ENCODE assay signal across 1 cellular context in genomic region chr6:28218312-28219248, GRCh38.
A peak's percentile ranks its signal among the peaks of the same experiment; 100 is the strongest.
TF ChIP-seq lines count a peak whose summit lies in the region.

No MANE protein-coding gene starts in this region.

TF ChIP-seq in GM12878, 131 proteins besides CTCF, POLR2A, EP300 and RAD21:
- TF ChIP-seq TCF7 (IDR thresholded peaks at IDR 0.05; ENCODE audit: borderline replicate concordance) = peak; percentile 17; the same call in 1 of the 2 replicates
- TF ChIP-seq SUPT20H (IDR thresholded peaks at IDR 0.05; ENCODE audit: borderline replicate concordance, control insufficient read depth, low read depth, low read length) = no peak
- TF ChIP-seq CBX5 (IDR thresholded peaks at IDR 0.05; ENCODE audit: low read depth) = no peak
- TF ChIP-seq CREB1 (IDR thresholded peaks at IDR 0.05; ENCODE audit: low read depth) = 0 out of 2 replicates have a peak, but pooled peaks have one; percentile 6
- TF ChIP-seq CBX3 (IDR thresholded peaks at IDR 0.05; ENCODE audit: borderline replicate concordance, low read depth) = no peak
- TF ChIP-seq DPF2 (IDR thresholded peaks at IDR 0.05) = no peak
- TF ChIP-seq NR2F1 (conservative IDR thresholded peaks at IDR 0.05) = peak; percentile 28; the same call in 1 of the 2 replicates
- TF ChIP-seq E2F8 (IDR thresholded peaks at IDR 0.05; ENCODE audit: low read depth, partially characterized antibody) = peak; percentile 27
- TF ChIP-seq GABPA (IDR thresholded peaks at IDR 0.05; ENCODE audit: low read depth) = peak; percentile 85
- TF ChIP-seq RUNX3 (IDR thresholded peaks at IDR 0.05; ENCODE audit: low read length) = 0 out of 2 replicates have a peak, but pooled peaks have one; percentile 26
- TF ChIP-seq SIN3A (IDR thresholded peaks at IDR 0.05; ENCODE audit: low read depth, low read length) = 0 out of 2 replicates have a peak, but pooled peaks have one; percentile 27
- no peak for TF ChIP-seq SP1 (IDR thresholded peaks at IDR 0.05; ENCODE audit: low read depth, low read length)
- 0 out of 2 replicates have a peak, but pooled peaks have one; percentile 27 for TF ChIP-seq FOXM1 (IDR thresholded peaks at IDR 0.05; ENCODE audit: low read depth, low read length)
- TF ChIP-seq SREBF2 (IDR thresholded peaks at IDR 0.05; ENCODE audit: low read length) = no peak
- peak; percentile 48; the same call in 1 of the 2 replicates for TF ChIP-seq RB1 (IDR thresholded peaks at IDR 0.05; ENCODE audit: borderline replicate concordance)
- no peak for TF ChIP-seq SMC3 (IDR thresholded peaks at IDR 0.05; ENCODE audit: borderline replicate concordance, low read length)
- TF ChIP-seq IKZF1 (conservative IDR thresholded peaks at IDR 0.05) = peak; percentile 24; the same call in 1 of the 2 replicates
- no peak for TF ChIP-seq ETV6 (conservative IDR thresholded peaks at IDR 0.05 in 1 of 2, IDR thresholded peaks at IDR 0.05 in 1 of 2; ENCODE audit: borderline replicate concordance in 1 of 2, low read depth in 1 of 2)
- TF ChIP-seq ZNF687 (IDR thresholded peaks at IDR 0.05) = peak; percentile 65
- TF ChIP-seq EED (IDR thresholded peaks at IDR 0.05; ENCODE audit: low read depth) = no peak
- TF ChIP-seq PKNOX1 (IDR thresholded peaks at IDR 0.05) = no peak
- TF ChIP-seq NKRF (conservative IDR thresholded peaks at IDR 0.05) = no peak
- TF ChIP-seq HDAC6 (IDR thresholded peaks at IDR 0.05; ENCODE audit: unreplicated experiment) = no peak
- TF ChIP-seq SKIL (IDR thresholded peaks at IDR 0.05; ENCODE audit: low read depth, poor library complexity, severe bottlenecking) = no peak
- 0 out of 2 replicates have a peak, but pooled peaks have one; percentile 27 for TF ChIP-seq POLR2AphosphoS2 (IDR thresholded peaks at IDR 0.05; ENCODE audit: low read depth, low read length)
- peak; percentile 65; the same call in 1 of the 2 replicates for TF ChIP-seq PML (IDR thresholded peaks at IDR 0.05; ENCODE audit: low read length)
- TF ChIP-seq ZBTB40 (IDR thresholded peaks at IDR 0.05; ENCODE audit: borderline replicate concordance) = peak; percentile 86
- no peak for TF ChIP-seq RCOR1 (conservative IDR thresholded peaks at IDR 0.05; ENCODE audit: low read depth, low read length)
- no peak for TF ChIP-seq MTA3 (IDR thresholded peaks at IDR 0.05; ENCODE audit: borderline replicate concordance, low read length)
- TF ChIP-seq MYB (IDR thresholded peaks at IDR 0.05; ENCODE audit: borderline replicate concordance, low read depth, low read length) = no peak
- TF ChIP-seq MXI1 (IDR thresholded peaks at IDR 0.05; ENCODE audit: low read depth, low read length) = 0 out of 2 replicates have a peak, but pooled peaks have one; percentile 32
- TF ChIP-seq HCFC1 (IDR thresholded peaks at IDR 0.05; ENCODE audit: low read length) = no peak
